ENCODE assay signal across 19 cellular contexts in genomic region chr2:176409671-176410070, GRCh38.
"Had no signal": no experiment of that assay in that cellular context is flagged by ENCODE, and none has a peak within 500 bp of the region (broad histone marks: within the 10 kb centered on the region; RNA-seq: fewer than 3 reads in every experiment).

No MANE protein-coding gene starts in this region.

- H3K4me3 ChIP-seq: coronary artery, hepatocyte, right atrium auricular region, sigmoid colon, skin epidermis, thoracic aorta had no signal

- H3K4me1 ChIP-seq: right atrium auricular region, sigmoid colon had no signal

- H3K4me2 ChIP-seq: hepatocyte had no signal

- H3K79me2 ChIP-seq: hepatocyte had no signal

- ATAC-seq: left colon; stimulated activated naive B cell treated with anti-CD40 and anti-IgM and Interleukin-4, amounts not matched to agents 10 μg/mL and 1 μg/mL and 100 μg/mL, for 72 hours; stimulated activated naive CD8-positive, alpha-beta T cell treated with anti-CD3 and anti-CD28 coated beads, Interleukin-15, amount 100 ng/mL, for 72 hours had no signal

- H2AFZ ChIP-seq: hepatocyte had no signal

- H3K9me3 ChIP-seq: right atrium auricular region, sigmoid colon, thoracic aorta had no signal

- H3K27me3 ChIP-seq: hepatocyte, right atrium auricular region, sigmoid colon had no signal

- H3K36me3 ChIP-seq: right atrium auricular region, sigmoid colon, thoracic aorta had no signal

- H3K27ac ChIP-seq: coronary artery, hepatocyte, right atrium auricular region, sigmoid colon, skin epidermis, thoracic aorta had no signal

- DNase-seq: effector CD4-positive, alpha-beta T cell; endodermal cell; erythroblast; foreskin melanocyte; head of caudate nucleus; left colon; mesendoderm; naive B cell; posterior cingulate gyrus; sigmoid colon; stimulated activated CD4-positive, alpha-beta T cell treated with anti-CD3 and anti-CD28 coated beads, Interleukin-2, amount 100 ng/mL, for 24 hours; stimulated activated CD4-positive, alpha-beta T cell treated with anti-CD3 and anti-CD28 coated beads, Interleukin-4, amount 100 ng/mL, for 4 hours; stimulated activated naive B cell treated with anti-CD40 and anti-IgM and Interleukin-4, amounts not matched to agents 10 μg/mL and 1 μg/mL and 100 μg/mL, for 72 hours; stimulated activated naive CD8-positive, alpha-beta T cell treated with anti-CD3 and anti-CD28 coated beads, Interleukin-15, amount 100 ng/mL, for 72 hours had no signal
